In the genomic region with DNA sequence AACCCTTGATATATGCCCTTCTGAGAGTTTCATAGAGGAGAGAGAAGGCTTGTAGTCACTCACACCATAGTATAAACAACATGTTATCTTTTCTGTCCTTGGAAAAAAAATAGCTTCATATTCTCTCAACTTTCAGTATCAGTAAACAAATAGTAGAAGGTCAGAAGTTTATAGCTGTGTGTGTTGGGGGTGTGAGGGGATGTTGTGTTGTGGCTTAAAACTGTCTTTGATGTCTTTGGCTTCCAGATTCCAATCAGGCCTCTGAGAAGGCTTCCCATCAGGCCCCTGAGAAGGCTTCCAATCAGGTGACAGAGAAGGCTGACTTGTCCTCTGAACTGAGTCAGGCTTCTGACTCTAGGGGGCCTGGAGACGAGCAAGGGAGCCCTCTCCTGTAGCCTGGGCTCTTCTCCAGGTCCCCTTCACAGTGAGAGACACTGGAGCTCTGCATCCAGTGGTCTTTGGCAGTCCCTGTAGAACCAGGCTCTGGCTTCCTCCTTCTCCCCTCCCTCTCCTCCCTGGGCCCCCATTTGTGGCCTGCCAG, we compare ENCODE assay signal across 13 cellular contexts. TPM values are rescaled to one million over a fixed set of nuclear protein-coding genes. Genes with fewer than 3 reads are reported as not detected.
DNase-seq lines count a peak whose midpoint lies in the region; ATAC-seq and TF ChIP-seq lines count a peak whose summit lies in the region.
"Had no signal": no experiment of that assay in that cellular context is flagged by ENCODE, and none has a peak within 500 bp of the region (broad histone marks: within the 10 kb centered on the region; RNA-seq: fewer than 3 reads in every experiment).

No MANE protein-coding gene starts in this region.

- peak overlapping the region; percentile 38 to 80 (median 70) for H3K4me2 ChIP-seq in BLaER1 treated with 17β-estradiol and CSF1 and Interleukin-3, amounts not matched to agents 10 nM and 100 nM
- peak overlapping the region; percentile 85 for H3K4me2 ChIP-seq in HCT116 (ENCODE audit: low read length)

- peaks cover 11 to 23% (median 17%) of the 10 kb centered on the region in 10 experiments for H3K4me1 ChIP-seq in BLaER1 treated with 17β-estradiol and CSF1 and Interleukin-3, amounts not matched to agents 10 nM and 100 nM
- H3K4me1 ChIP-seq in HCT116 (ENCODE audit: control insufficient read depth in 1 of 2, insufficient read depth in 2 of 2, low read length in 2 of 2) = peaks cover 11 to 30% of the 10 kb centered on the region in 2 experiments
- H3K4me1 ChIP-seq: BE2C, stomach had no signal

- H3K9ac ChIP-seq in BLaER1 treated with 17β-estradiol and CSF1 and Interleukin-3, amounts not matched to agents 10 nM and 100 nM = no peak overlapping the region; a peak in 1 of 22 replicates
- peak overlapping the region; percentile 69 for H3K9ac ChIP-seq in HCT116 (ENCODE audit: low read length)

- POLR2A ChIA-PET in HCT116 (lab: Charles Lee) = no interaction called here

- BruUV-seq in HCT116 (replicated peaks; lab: Mats Ljungman, UMichigan) = no TSS peak

- CTCF ChIA-PET in HCT116 (lab: Charles Lee) = interaction anchor here (0.9 to 1.2 kb wide), 2 partner anchors 8 to 11 kb away, joined by 3 to 4 read pairs; no protein-coding TSS in a partner anchor

- RAD21 ChIA-PET in HCT116 (lab: Charles Lee; ENCODE audit: low non-redundant PET in 1 of 2, low total read pairs in 2 of 2, uncharacterized antibody in 2 of 2, unreplicated experiment in 2 of 2) = no interaction called here

- H3K27ac Mint-ChIP-seq in activated T-helper 1 cell treated with anti-CD3 and anti-CD28 coated beads, Interleukin-12 subunit alpha, Interleukin-12 subunit beta, Interleukin-2, Interleukin-4 antibody, amounts not matched to agents 30 ng/mL and 10 ng/mL and 1 ng/mL, durations not matched to agents 14 hours and 24 hours and 36 hours = peak overlapping the region; percentile 75
- H3K27ac Mint-ChIP-seq in naive B cell = peak overlapping the region in 4 of 6 donors; percentile 82 to 95 (median 88)

- no peak overlapping the region for H2AFZ ChIP-seq in HCT116 (ENCODE audit: low read depth, low read length, poor library complexity, severe bottlenecking)

- peaks cover 17% of the 10 kb centered on the region for H3K36me3 Mint-ChIP-seq in activated T-helper 1 cell treated with anti-CD3 and anti-CD28 coated beads, Interleukin-12 subunit alpha, Interleukin-12 subunit beta, Interleukin-2, Interleukin-4 antibody, amounts not matched to agents 30 ng/mL and 10 ng/mL and 1 ng/mL, durations not matched to agents 14 hours and 24 hours and 36 hours (ENCODE audit: low read depth)
- peaks cover 0 to 21% of the 10 kb centered on the region in 2 donors for H3K36me3 Mint-ChIP-seq in naive B cell

- intact Hi-C loops in HCT116 (cut with micrococcal nuclease) (no loop called here), left colon (cut with DNase I, micrococcal nuclease) (no loop called here)
- intact Hi-C loops in activated T-helper 1 cell treated with anti-CD3 and anti-CD28 coated beads, Interleukin-12 subunit alpha, Interleukin-12 subunit beta, Interleukin-2, Interleukin-4 antibody, amounts not matched to agents 30 ng/mL and 10 ng/mL and 1 ng/mL, durations not matched to agents 14 hours and 24 hours and 36 hours (cut with micrococcal nuclease) = loop anchor here (1.0 kb wide), 1 partner anchor 9 kb away; no protein-coding TSS in a partner anchor

- no peak for TF ChIP-seq CTCF in HCT116 (IDR thresholded peaks at IDR 0.05 in 2 of 3, conservative IDR thresholded peaks at IDR 0.05 in 1 of 3; ENCODE audit: borderline replicate concordance in 1 of 3, insufficient read depth in 1 of 3, low read depth in 2 of 3, low read length in 2 of 3)

- peaks cover 3 to 17% (median 9%) of the 10 kb centered on the region in 11 experiments; a peak in 17 of 22 replicates for H3K9me3 ChIP-seq in BLaER1 treated with 17β-estradiol and CSF1 and Interleukin-3, amounts not matched to agents 10 nM and 100 nM (replicated peaks in 1 of 11)
- no peaks in the 10 kb centered on the region for H3K9me3 ChIP-seq in HCT116 (ENCODE audit: control insufficient read depth in 1 of 2, insufficient read depth in 1 of 2, low read depth in 1 of 2, low read length in 2 of 2)
- H3K9me3 ChIP-seq: BE2C, stomach had no signal

- H3K79me2 ChIP-seq in HCT116 (ENCODE audit: insufficient read depth, low read length) = 0 out of 2 replicates have a peak, but pooled peaks cover 5% of the 10 kb centered on the region

- ATAC-seq in HCT116 (peak; percentile 42), naive B cell (ENCODE audit: low read depth in 2 of 2) (no peak), left colon (no peak), GM19395 (IDR thresholded peaks at IDR 0.05; ENCODE audit: unreplicated experiment) (no peak), HG03108 (IDR thresholded peaks at IDR 0.05; ENCODE audit: unreplicated experiment) (no peak)

- H3K4me1 Mint-ChIP-seq in activated T-helper 1 cell treated with anti-CD3 and anti-CD28 coated beads, Interleukin-12 subunit alpha, Interleukin-12 subunit beta, Interleukin-2, Interleukin-4 antibody, amounts not matched to agents 30 ng/mL and 10 ng/mL and 1 ng/mL, durations not matched to agents 14 hours and 24 hours and 36 hours (ENCODE audit: low read depth) = peaks cover 21% of the 10 kb centered on the region
- peaks cover 10 to 13% (median 11%) of the 10 kb centered on the region in 3 donors for H3K4me1 Mint-ChIP-seq in naive B cell

- H3K27me3 Mint-ChIP-seq in activated T-helper 1 cell treated with anti-CD3 and anti-CD28 coated beads, Interleukin-12 subunit alpha, Interleukin-12 subunit beta, Interleukin-2, Interleukin-4 antibody, amounts not matched to agents 30 ng/mL and 10 ng/mL and 1 ng/mL, durations not matched to agents 14 hours and 24 hours and 36 hours (ENCODE audit: insufficient read depth) = peaks cover 8% of the 10 kb centered on the region
- H3K27me3 Mint-ChIP-seq in naive B cell = peaks cover 0 to 20% (median 1%) of the 10 kb centered on the region in 3 donors

- H3K4me3 Mint-ChIP-seq in activated T-helper 1 cell treated with anti-CD3 and anti-CD28 coated beads, Interleukin-12 subunit alpha, Interleukin-12 subunit beta, Interleukin-2, Interleukin-4 antibody, amounts not matched to agents 30 ng/mL and 10 ng/mL and 1 ng/mL, durations not matched to agents 14 hours and 24 hours and 36 hours = peak overlapping the region; percentile 62
- H3K4me3 Mint-ChIP-seq in naive B cell = peak overlapping the region in 2 of 8 donors; percentile 25 to 72

- DNase-seq in HCT116 (ENCODE audit: low read depth, low spot score) = no peak
- no peak for DNase-seq in activated T-helper 1 cell treated with anti-CD3 and anti-CD28 coated beads, Interleukin-12 subunit alpha, Interleukin-12 subunit beta, Interleukin-2, Interleukin-4 antibody, amounts not matched to agents 30 ng/mL and 10 ng/mL and 1 ng/mL, durations not matched to agents 14 hours and 24 hours and 36 hours (ENCODE audit: low spot score)
- no peak for DNase-seq in naive B cell
- no peak for DNase-seq in amygdala (lab: John Stamatoyannopoulos, UW)
- DNase-seq in left colon = no peak
- DNase-seq: BE2C, caudate nucleus had no signal

- H3K36me3 ChIP-seq in BLaER1 treated with 17β-estradiol and CSF1 and Interleukin-3, amounts not matched to agents 10 nM and 100 nM = peaks cover 0 to 11% (median 0%) of the 10 kb centered on the region in 11 experiments; a peak in 5 of 22 replicates
- no peaks in the 10 kb centered on the region for H3K36me3 ChIP-seq in HCT116 (ENCODE audit: control insufficient read depth in 1 of 2, insufficient read depth in 2 of 2, low read length in 2 of 2)
- H3K36me3 ChIP-seq: BE2C, stomach had no signal

- peaks cover 0 to 25% (median 0%) of the 10 kb centered on the region in 11 experiments; a peak in 4 of 22 replicates for H4K20me1 ChIP-seq in BLaER1 treated with 17β-estradiol and CSF1 and Interleukin-3, amounts not matched to agents 10 nM and 100 nM
- H4K20me1 ChIP-seq in HCT116 (ENCODE audit: insufficient read depth) = no peaks in the 10 kb centered on the region

- H3K4me3 ChIP-seq in BLaER1 treated with 17β-estradiol and CSF1 and Interleukin-3, amounts not matched to agents 10 nM and 100 nM = peak overlapping the region in 8 of 10 experiments; percentile 3 to 48 (median 21); a peak in 11 of 20 replicates
- peak overlapping the region; percentile 80 to 82 for H3K4me3 ChIP-seq in HCT116 (replicated peaks in 1 of 2; ENCODE audit: low read depth in 1 of 2, low read length in 2 of 2)
- H3K4me3 ChIP-seq: stomach had no signal

- H3K27me3 ChIP-seq in BLaER1 treated with 17β-estradiol and CSF1 and Interleukin-3, amounts not matched to agents 10 nM and 100 nM = peaks cover 0 to 32% (median 0%) of the 10 kb centered on the region in 11 experiments; a peak in 8 of 22 replicates
- H3K27me3 ChIP-seq in HCT116 (ENCODE audit: insufficient read depth, low read length) = no peaks in the 10 kb centered on the region
- H3K27me3 ChIP-seq: BE2C had no signal

- peak; percentile 43 for TF ChIP-seq POLR2A in HCT116 (IDR thresholded peaks at IDR 0.05; ENCODE audit: borderline replicate concordance, extremely low read depth, insufficient read depth, insufficient read length)

- H3K9me2 ChIP-seq in HCT116 (ENCODE audit: insufficient read depth) = no peaks in the 10 kb centered on the region

- peaks cover 18% of the 10 kb centered on the region for H3K9me3 Mint-ChIP-seq in activated T-helper 1 cell treated with anti-CD3 and anti-CD28 coated beads, Interleukin-12 subunit alpha, Interleukin-12 subunit beta, Interleukin-2, Interleukin-4 antibody, amounts not matched to agents 30 ng/mL and 10 ng/mL and 1 ng/mL, durations not matched to agents 14 hours and 24 hours and 36 hours
- H3K9me3 Mint-ChIP-seq in naive B cell = peaks cover 9 to 16% (median 10%) of the 10 kb centered on the region in 7 donors

- TF ChIP-seq RAD21 in HCT116 (IDR thresholded peaks at IDR 0.05; ENCODE audit: low read depth) = no peak

- peak overlapping the region in 6 of 11 experiments; percentile 19 to 65 (median 52); a peak in 12 of 22 replicates for H3K27ac ChIP-seq in BLaER1 treated with 17β-estradiol and CSF1 and Interleukin-3, amounts not matched to agents 10 nM and 100 nM
- peak overlapping the region; percentile 88 for H3K27ac ChIP-seq in HCT116 (ENCODE audit: low read depth, low read length)

RNA-seq across cellular contexts. Expression of gene MTFP1, which starts 9.3 kb away (rescaled TPM):
- 36.1 TPM for total RNA-seq in HCT116 (2021; ENCODE audit: unreplicated experiment)
- polyA plus RNA-seq in HCT116 (2012) = 49.2 and 55.4 TPM in 2 replicates
- total RNA-seq in activated T-helper 1 cell treated with anti-CD3 and anti-CD28 coated beads, Interleukin-12 subunit alpha, Interleukin-12 subunit beta, Interleukin-2, Interleukin-4 antibody, amounts not matched to agents 30 ng/mL and 10 ng/mL and 1 ng/mL, durations not matched to agents 14 hours and 24 hours and 36 hours = 72.0 and 72.9 TPM in 2 replicates
- polyA plus RNA-seq in naive B cell (ENCODE audit: low read depth in 6 of 6) = 10 to 100 TPM in 4 of 6 donors, 1 to 10 TPM in 2; 2.6 to 18.0 (median 13.2) TPM
- 10 to 100 TPM; 23.1 to 34.9 TPM for total RNA-seq in left colon

RNA-seq across cellular contexts. Expression of gene SEC14L3, which starts 37.0 kb away (rescaled TPM):
- total RNA-seq in HCT116 (2021; ENCODE audit: unreplicated experiment) (not detected), left colon (not detected)
- polyA plus RNA-seq in HCT116 (2012) = 0.03 TPM in 1 of 2 replicates, not detected in the other
- total RNA-seq in activated T-helper 1 cell treated with anti-CD3 and anti-CD28 coated beads, Interleukin-12 subunit alpha, Interleukin-12 subunit beta, Interleukin-2, Interleukin-4 antibody, amounts not matched to agents 30 ng/mL and 10 ng/mL and 1 ng/mL, durations not matched to agents 14 hours and 24 hours and 36 hours = not detected in 2 replicates
- polyA plus RNA-seq in naive B cell (ENCODE audit: low read depth in 6 of 6) = not detected
- total RNA-seq: posterior vena cava, stomach had no signal
- polyA plus RNA-seq: esophagus, stomach had no signal

RNA-seq across cellular contexts. Expression of gene SEC14L2, which starts 38.0 kb away (rescaled TPM):
- total RNA-seq in HCT116 (2021; ENCODE audit: unreplicated experiment) = 33.5 TPM
- 31.0 and 34.2 TPM in 2 replicates for polyA plus RNA-seq in HCT116 (2012)
- 25.6 and 27.0 TPM in 2 replicates for total RNA-seq in activated T-helper 1 cell treated with anti-CD3 and anti-CD28 coated beads, Interleukin-12 subunit alpha, Interleukin-12 subunit beta, Interleukin-2, Interleukin-4 antibody, amounts not matched to agents 30 ng/mL and 10 ng/mL and 1 ng/mL, durations not matched to agents 14 hours and 24 hours and 36 hours
- polyA plus RNA-seq in naive B cell (ENCODE audit: low read depth in 6 of 6) = 1 to 10 TPM in 3 of 6 donors, under 1 TPM in 3; 0.60 to 2.6 (median 1.0) TPM
- total RNA-seq in left colon = 1 to 10 TPM; 4.6 to 5.2 TPM

RNA-seq across cellular contexts. Expression of gene RNF215, which starts 47.6 kb away (rescaled TPM):
- total RNA-seq in HCT116 (2021; ENCODE audit: unreplicated experiment) (20.2 TPM), left colon (1 to 10 TPM; 8.7 to 9.5 TPM)
- 20.9 and 21.4 TPM in 2 replicates for polyA plus RNA-seq in HCT116 (2012)
- 10.3 and 13.2 TPM in 2 replicates for total RNA-seq in activated T-helper 1 cell treated with anti-CD3 and anti-CD28 coated beads, Interleukin-12 subunit alpha, Interleukin-12 subunit beta, Interleukin-2, Interleukin-4 antibody, amounts not matched to agents 30 ng/mL and 10 ng/mL and 1 ng/mL, durations not matched to agents 14 hours and 24 hours and 36 hours
- polyA plus RNA-seq in naive B cell (ENCODE audit: low read depth in 6 of 6) = 1 to 10 TPM in 1 of 6 donors, under 1 TPM in 4, not detected in 1; 0.30 to 1.0 (median 0.95) TPM
